Comparison of ENCODE assay signal across 8 cellular contexts in genomic region chr7:101856488-101857357, GRCh38. TPM values are rescaled to one million over a fixed set of nuclear protein-coding genes. Genes with fewer than 3 reads are reported as not detected.
DNase-seq lines count a peak whose midpoint lies in the region; ATAC-seq lines count a peak whose summit lies in the region.

No MANE protein-coding gene starts in this region.

- H3K9me3 Mint-ChIP-seq in memory B cell: no peaks in the 10 kb centered on the region

- ATAC-seq in HG03045 (IDR thresholded peaks at IDR 0.05; ENCODE audit: unreplicated experiment) (peak; percentile 96), memory B cell (ENCODE audit: low read depth) (peak; percentile 86)

- H3K4me3 Mint-ChIP-seq in memory B cell: peak overlapping the region; percentile 93

- DNase-seq in NCI-H1436 (lab: John Stamatoyannopoulos, UW) (peak; percentile 23), NCI-H1436 treated with DMSO at 0.1 percent for 48 hours (lab: John Stamatoyannopoulos, UW) (no peak), NCI-H510A (lab: John Stamatoyannopoulos, UW) (peak; percentile 83), dermis blood vessel endothelial cell (peak; percentile 91), memory B cell (ENCODE audit: low spot score in 2 of 2) (peak; percentile 83)
- peak; percentile 62 to 67 for DNase-seq in activated CD4-positive, alpha-beta T cell treated with anti-CD3 and anti-CD28 coated beads, Interleukin-2, amount 50 U/mL, for 4 hours
- peak; percentile 47 for DNase-seq in stimulated activated CD8-positive, alpha-beta memory T cell treated with anti-CD3 and anti-CD28 coated beads, Interleukin-15, amount 100 ng/mL, for 1 hour (ENCODE audit: low read depth)

- H3K27ac Mint-ChIP-seq in memory B cell: peak overlapping the region; percentile 98

- H3K4me1 Mint-ChIP-seq in memory B cell: peaks cover 43% of the 10 kb centered on the region

- no peaks in the 10 kb centered on the region for H3K27me3 Mint-ChIP-seq in memory B cell

- peaks cover 2% of the 10 kb centered on the region for H3K36me3 Mint-ChIP-seq in memory B cell

RNA-seq across cellular contexts. Expression of gene CUX1, which starts 39.3 kb away (rescaled TPM):
- total RNA-seq in dermis blood vessel endothelial cell: 39.5 and 42.5 TPM in 2 replicates
